In genomic region chr20:750801-751200, GRCh38 we compare ENCODE assay signal across 1 cellular context.
TF ChIP-seq lines count a peak whose summit lies in the region.

No MANE protein-coding gene starts in this region.

TF ChIP-seq in WTC11, 78 proteins besides CTCF, POLR2A, EP300 and RAD21 (continued from another document):
- peak; percentile 78 for TF ChIP-seq USF1 (CRISPR knock-in tag; IDR thresholded peaks at IDR 0.05)
TF ChIP-seq in WTC11: peak in this region for 3.
